Comparison of ENCODE assay signal across 8 cellular contexts in genomic region chr10:110872984-110873569, GRCh38. TPM values are rescaled to one million over a fixed set of nuclear protein-coding genes. Genes with fewer than 3 reads are reported as not detected.
A peak's percentile ranks its signal among the peaks of the same experiment; 100 is the strongest.
DNase-seq lines count a peak whose midpoint lies in the region; ATAC-seq, FAIRE-seq and TF ChIP-seq lines count a peak whose summit lies in the region.

No MANE protein-coding gene starts in this region.

- H3K4me2 ChIP-seq in astrocyte (ENCODE audit: low read length) = peak overlapping the region; percentile 84

- H3K9me3 ChIP-seq in left ventricle myocardium inferior (replicated peaks) = no peaks in the 10 kb centered on the region
- no peaks in the 10 kb centered on the region for H3K9me3 ChIP-seq in astrocyte (ENCODE audit: insufficient read depth, low read depth, low read length)
- no peaks in the 10 kb centered on the region for H3K9me3 ChIP-seq in lower lobe of right lung

- no peaks in the 10 kb centered on the region for H3K9me3 Mint-ChIP-seq in astrocyte (ENCODE audit: unreplicated experiment)

- H3K79me2 ChIP-seq in astrocyte (ENCODE audit: insufficient read depth, low read length) = peaks cover 28% of the 10 kb centered on the region

- H3K4me3 Mint-ChIP-seq in astrocyte (ENCODE audit: unreplicated experiment) = peak overlapping the region; percentile 94

- TF ChIP-seq CTCF in left ventricle myocardium inferior (IDR thresholded peaks at IDR 0.05; ENCODE audit: borderline replicate concordance) = no peak
- TF ChIP-seq CTCF in astrocyte (IDR thresholded peaks at IDR 0.05; ENCODE audit: insufficient read depth, low read depth, low read length) = no peak
- no peak for TF ChIP-seq CTCF in lower lobe of right lung (IDR thresholded peaks at IDR 0.05)

- no peak for ATAC-seq in lower lobe of right lung
- ATAC-seq in GM21717 (IDR thresholded peaks at IDR 0.05; ENCODE audit: unreplicated experiment) = no peak

- H3K27ac ChIP-seq in left ventricle myocardium inferior (replicated peaks) (peak overlapping the region; percentile 98), astrocyte (ENCODE audit: low read depth, low read length) (peak overlapping the region; percentile 88), lower lobe of right lung (peak overlapping the region; percentile 97), urinary bladder (ENCODE audit: low read depth) (peak overlapping the region; percentile 57)

- 2% methylated on average over 9 of the region's 9 CpGs for WGBS in urinary bladder

- H3K27me3 ChIP-seq in left ventricle myocardium inferior (ENCODE audit: low read depth) (no peaks in the 10 kb centered on the region), astrocyte (ENCODE audit: insufficient read depth, low read length) (no peaks in the 10 kb centered on the region), lower lobe of right lung (ENCODE audit: low read depth) (no peaks in the 10 kb centered on the region)

- peak overlapping the region; percentile 94 for H3K27ac Mint-ChIP-seq in astrocyte (ENCODE audit: unreplicated experiment)

- DNase-seq in left ventricle myocardium inferior (no peak), cardiac septum (ENCODE audit: low spot score) (no peak), astrocyte (ENCODE audit: low read depth) (no peak), lower lobe of right lung (no peak), KG1 (lab: John Stamatoyannopoulos, UW) (no peak)
- no peak for DNase-seq in effector CD8-positive, alpha-beta T cell (lab: John Stamatoyannopoulos, UW)

- H3K4me3 ChIP-seq in left ventricle myocardium inferior (peak overlapping the region; percentile 98), astrocyte (ENCODE audit: insufficient read depth, low read depth, low read length) (peak overlapping the region; percentile 84), lower lobe of right lung (peak overlapping the region; percentile 82), urinary bladder (ENCODE audit: low read depth, low read length) (peak overlapping the region; percentile 89)

- no peaks in the 10 kb centered on the region for H4K20me1 ChIP-seq in astrocyte (ENCODE audit: insufficient read depth, low read length)

- intact Hi-C loops in left ventricle myocardium inferior (cut with micrococcal nuclease) = no loop called here
- intact Hi-C loops in cardiac septum (cut with DNase I) = loop anchor here (1.0 to 5.0 kb wide), 4 partner anchors 44 to 127 kb away; partner anchors contain the start of genes BBIP1 and SHOC2
- intact Hi-C loops in lower lobe of right lung (cut with DNase I) = no loop called here

- H3K36me3 ChIP-seq in left ventricle myocardium inferior = peaks cover 17% of the 10 kb centered on the region
- H3K36me3 ChIP-seq in astrocyte (ENCODE audit: insufficient read depth, low read length) = no peaks in the 10 kb centered on the region
- peaks cover 17% of the 10 kb centered on the region for H3K36me3 ChIP-seq in lower lobe of right lung
- peaks cover 1% of the 10 kb centered on the region for H3K36me3 ChIP-seq in urinary bladder (ENCODE audit: insufficient read depth)

- peaks cover 68% of the 10 kb centered on the region for H3K4me1 ChIP-seq in left ventricle myocardium inferior
- H3K4me1 ChIP-seq in astrocyte (ENCODE audit: insufficient read depth, low read length) = peaks cover 7% of the 10 kb centered on the region
- peaks cover 35% of the 10 kb centered on the region for H3K4me1 ChIP-seq in lower lobe of right lung
- no peaks in the 10 kb centered on the region for H3K4me1 ChIP-seq in urinary bladder (ENCODE audit: insufficient read depth)

- no peaks in the 10 kb centered on the region for H3K36me3 Mint-ChIP-seq in astrocyte (ENCODE audit: low read depth, unreplicated experiment)

- FAIRE-seq in astrocyte (lab: Jason Lieb, UNC) = no peak

- peaks cover 16% of the 10 kb centered on the region for H3K4me1 Mint-ChIP-seq in astrocyte (ENCODE audit: low read depth, unreplicated experiment)

- no peaks in the 10 kb centered on the region for H3K27me3 Mint-ChIP-seq in astrocyte (ENCODE audit: low read depth, unreplicated experiment)

- peak overlapping the region; percentile 32 for H2AFZ ChIP-seq in astrocyte (ENCODE audit: low read depth, low read length)

- peak overlapping the region; percentile 83 for H3K9ac ChIP-seq in astrocyte (ENCODE audit: low read length)

RNA-seq across cellular contexts. Expression of gene PDCD4, which starts 1.3 kb away (rescaled TPM):
- total RNA-seq in left ventricle myocardium inferior = 86.5 TPM
- total RNA-seq in cardiac septum = 42.0 TPM
- total RNA-seq in astrocyte = 79.9 and 84.2 TPM in 2 replicates
- 74.2 TPM for total RNA-seq in lower lobe of right lung
- 148 TPM for total RNA-seq in urinary bladder
- polyA plus RNA-seq in urinary bladder = 81.0 TPM

RNA-seq across cellular contexts. Expression of gene BBIP1, which starts 45.9 kb away (rescaled TPM):
- total RNA-seq in left ventricle myocardium inferior (25.1 TPM), cardiac septum (31.1 TPM), astrocyte (24.1 and 26.3 TPM in 2 replicates), lower lobe of right lung (32.4 TPM), urinary bladder (57.9 TPM)
- 28.7 TPM for polyA plus RNA-seq in urinary bladder

RNA-seq across cellular contexts. Expression of gene SHOC2, which starts 46.3 kb away (rescaled TPM):
- total RNA-seq in left ventricle myocardium inferior (47.9 TPM), cardiac septum (51.4 TPM), astrocyte (80.7 and 82.0 TPM in 2 replicates), lower lobe of right lung (60.9 TPM), urinary bladder (109 TPM)
- 25.7 TPM for polyA plus RNA-seq in urinary bladder
